ENCODE assay signal across 22 cellular contexts in the genomic region with DNA sequence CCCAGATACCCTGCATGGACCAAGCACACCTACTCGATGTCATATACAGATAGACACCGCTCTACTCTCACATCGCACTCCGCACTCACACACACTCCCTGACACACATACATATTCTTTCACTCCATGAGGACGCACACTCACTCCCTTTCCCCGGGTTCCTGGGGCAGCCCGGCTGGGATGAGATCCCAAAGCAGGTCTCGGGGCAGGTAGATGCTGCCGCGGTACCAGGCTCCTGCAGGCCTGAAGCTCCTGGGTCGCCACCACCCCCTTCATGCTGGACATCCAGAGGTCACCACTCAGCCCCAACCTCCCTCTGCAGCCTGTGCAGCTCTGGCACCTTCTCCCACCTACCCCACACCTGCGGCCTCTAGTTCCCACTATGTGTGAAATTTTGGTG. TPM values are rescaled to one million over a fixed set of nuclear protein-coding genes. Genes with fewer than 3 reads are reported as not detected.
"Had no signal": no experiment of that assay in that cellular context is flagged by ENCODE, and none has a peak within 500 bp of the region (broad histone marks: within the 10 kb centered on the region; RNA-seq: fewer than 3 reads in every experiment).

No MANE protein-coding gene starts in this region.

- H3K27ac Mint-ChIP-seq: activated CD4-positive, alpha-beta memory T cell treated with anti-CD3 and anti-CD28 coated beads, Interleukin-2, amount 10 ng/mL, durations not matched to agents 7 days and 5 days; activated CD4-positive, alpha-beta T cell treated with anti-CD3 and anti-CD28 coated beads for 36 hours; activated naive CD8-positive, alpha-beta T cell treated with anti-CD3 and anti-CD28 coated beads, Interleukin-2, amount 50 U/mL, for 24 hours; activated T-cell treated with anti-CD3 and anti-CD28 coated beads, Interleukin-2, amount 50 U/mL, for 72 hours; type B pancreatic cell had no signal

- H3K4me3 Mint-ChIP-seq: activated CD4-positive, alpha-beta memory T cell treated with anti-CD3 and anti-CD28 coated beads, Interleukin-2, amount 10 ng/mL, durations not matched to agents 7 days and 5 days; activated CD4-positive, alpha-beta T cell treated with anti-CD3 and anti-CD28 coated beads for 36 hours; activated naive CD8-positive, alpha-beta T cell treated with anti-CD3 and anti-CD28 coated beads, Interleukin-2, amount 50 U/mL, for 24 hours; activated T-cell treated with anti-CD3 and anti-CD28 coated beads, Interleukin-2, amount 50 U/mL, for 72 hours had no signal

- DNase-seq: activated CD4-positive, alpha-beta memory T cell treated with anti-CD3 and anti-CD28 coated beads, Interleukin-2, amount 10 ng/mL, durations not matched to agents 7 days and 5 days; activated CD4-positive, alpha-beta T cell treated with anti-CD3 and anti-CD28 coated beads for 36 hours; activated CD8-positive, alpha-beta memory T cell treated with anti-CD3 and anti-CD28 coated beads, Interleukin-2, amount 50 U/mL, for 4 hours; activated naive CD4-positive, alpha-beta T cell treated with Interleukin-2 at 50 U/mL for 16 hours; activated naive CD8-positive, alpha-beta T cell treated with anti-CD3 and anti-CD28 coated beads, Interleukin-2, amount 50 U/mL, for 24 hours; activated T-cell treated with anti-CD3 and anti-CD28 coated beads, Interleukin-2, amount 50 U/mL, for 72 hours; cerebellar nuclear complex; effector CD8-positive, alpha-beta T cell; heart left ventricle; left cardiac atrium; naive B cell; stimulated activated CD4-positive, alpha-beta T cell treated with anti-CD3 and anti-CD28 coated beads, Interleukin-15, amount 100 ng/mL, for 24 hours; stimulated activated CD4-positive, alpha-beta T cell treated with anti-CD3 and anti-CD28 coated beads, Interleukin-4, amount 100 ng/mL, for 1 hour; stimulated activated naive CD4-positive, alpha-beta T cell had no signal

- H3K9me3 ChIP-seq: heart left ventricle, neutrophil had no signal

- ATAC-seq: activated CD4-positive, alpha-beta T cell treated with anti-CD3 and anti-CD28 coated beads for 36 hours; activated naive CD8-positive, alpha-beta T cell treated with anti-CD3 and anti-CD28 coated beads, Interleukin-2, amount 50 U/mL, for 24 hours; activated T-cell treated with anti-CD3 and anti-CD28 coated beads, Interleukin-2, amount 50 U/mL, for 72 hours; heart left ventricle; left cardiac atrium had no signal

- H3K36me3 ChIP-seq: heart left ventricle had no signal

- H3K27ac ChIP-seq: epithelial cell of prostate, heart left ventricle, neutrophil had no signal

- H3K9me3 Mint-ChIP-seq: activated CD4-positive, alpha-beta memory T cell treated with anti-CD3 and anti-CD28 coated beads, Interleukin-2, amount 10 ng/mL, durations not matched to agents 7 days and 5 days; activated naive CD8-positive, alpha-beta T cell treated with anti-CD3 and anti-CD28 coated beads, Interleukin-2, amount 50 U/mL, for 24 hours; activated T-cell treated with anti-CD3 and anti-CD28 coated beads, Interleukin-2, amount 50 U/mL, for 72 hours; T-helper 1 cell treated with Interleukin-12 subunit alpha and Interleukin-12 subunit beta and Interleukin-4 antibody, amounts not matched to agents 30 μg/mL and 1 μg/mL, for 36 hours; type B pancreatic cell had no signal

- H3K4me3 ChIP-seq: heart left ventricle had no signal

RNA-seq across cellular contexts. Expression of gene C1QL4, which starts 2.3 kb away (rescaled TPM):
- total RNA-seq: activated CD4-positive, alpha-beta memory T cell treated with anti-CD3 and anti-CD28 coated beads, Interleukin-2, amount 10 ng/mL, durations not matched to agents 7 days and 5 days; activated CD4-positive, alpha-beta T cell treated with anti-CD3 and anti-CD28 coated beads for 36 hours; aorta; heart left ventricle; left cardiac atrium; lung microvascular endothelial cell; skeletal muscle tissue had no signal
- polyA plus RNA-seq: aorta, heart left ventricle had no signal

RNA-seq across cellular contexts. Expression of gene DNAJC22, which starts 12.0 kb away (rescaled TPM):
- total RNA-seq: skeletal muscle tissue had no signal

RNA-seq across cellular contexts. Expression of gene PRPH, which starts 39.7 kb away (rescaled TPM):
- total RNA-seq: activated CD4-positive, alpha-beta T cell treated with anti-CD3 and anti-CD28 coated beads for 36 hours; lung microvascular endothelial cell; renal cortical epithelial cell had no signal
